ENCODE assay signal across 22 cellular contexts in the genomic region with DNA sequence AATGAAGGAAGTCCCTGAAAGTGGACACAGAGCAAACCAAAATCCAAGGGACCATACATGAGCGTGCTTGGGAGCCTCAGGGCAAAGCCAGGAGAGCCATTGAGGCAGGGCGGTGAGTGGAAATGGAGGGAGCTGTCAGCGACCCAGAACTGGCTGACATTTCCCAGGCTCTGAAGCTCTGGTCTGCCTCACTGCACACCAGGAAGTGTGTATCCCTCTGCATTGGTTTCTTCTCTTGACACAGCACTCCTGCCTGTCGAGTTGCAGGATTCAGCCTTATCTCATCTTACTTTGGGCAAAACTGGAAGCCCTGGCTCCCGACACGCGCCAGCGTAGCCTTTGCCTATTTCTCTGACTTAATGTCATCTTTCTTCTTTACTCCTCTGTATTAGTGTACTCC.
DNase-seq lines count a peak whose midpoint lies in the region; ATAC-seq and TF ChIP-seq lines count a peak whose summit lies in the region.
"Had no signal": no experiment of that assay in that cellular context is flagged by ENCODE, and none has a peak within 500 bp of the region (broad histone marks: within the 10 kb centered on the region; RNA-seq: fewer than 3 reads in every experiment).

No MANE protein-coding gene starts in this region.

- DNase-seq in IMR-90 (no peak), cardiac muscle cell (ENCODE audit: low read depth in 1 of 2, low spot score in 1 of 2) (peak; percentile 20 to 75), right cardiac atrium (no peak), neuronal stem cell (ENCODE audit: low spot score) (no peak)
- DNase-seq in activated naive CD4-positive, alpha-beta T cell treated with anti-CD3 and anti-CD28 coated beads, Interleukin-2, amount 50 U/mL, for 72 hours (ENCODE audit: low spot score in 2 of 2) = no peak
- no peak for DNase-seq in naive thymus-derived CD4-positive, alpha-beta T cell
- DNase-seq: CD4-positive, alpha-beta T cell; COR-L47; DMS79; GM23248; H9; NCI-H1105; NCI-H2029 treated with DMSO at 0.1 percent for 48 hours; NCI-H226; NCI-H510A treated with DMSO at 0.1 percent for 48 hours; NCI-H774; NK-92 treated with Interleukin-12 subunit alpha and Interleukin-12 subunit beta, amount 100 ng/mL, for 24 hours had no signal

- H4K20me1 ChIP-seq in IMR-90 (ENCODE audit: insufficient read depth, low read length) = no peaks in the 10 kb centered on the region
- H4K20me1 ChIP-seq: BLaER1 had no signal

- no peaks in the 10 kb centered on the region for H3K36me3 ChIP-seq in IMR-90 (ENCODE audit: control insufficient read depth, insufficient read depth, low read length)
- no peaks in the 10 kb centered on the region for H3K36me3 ChIP-seq in cardiac muscle cell
- H3K36me3 ChIP-seq in neuronal stem cell (replicated peaks in 1 of 2; ENCODE audit: control insufficient read depth in 2 of 2, insufficient read depth in 2 of 2, low read length in 2 of 2) = no peaks in the 10 kb centered on the region
- H3K36me3 ChIP-seq in naive thymus-derived CD4-positive, alpha-beta T cell (ENCODE audit: control insufficient read depth in 2 of 3, insufficient read depth in 3 of 3, low read length in 3 of 3) = no peaks in the 10 kb centered on the region
- H3K36me3 ChIP-seq: BLaER1, SJSA1 had no signal

- H2AK5ac ChIP-seq in IMR-90 (ENCODE audit: low read depth, low read length) (no peak overlapping the region), neuronal stem cell (ENCODE audit: low read depth, low read length) (no peak overlapping the region)

- H3K27me3 ChIP-seq in IMR-90 (ENCODE audit: control insufficient read depth, insufficient read depth, low read length) (no peaks in the 10 kb centered on the region), cardiac muscle cell (peaks cover 3% of the 10 kb centered on the region), right cardiac atrium (ENCODE audit: control insufficient read depth, insufficient read depth) (no peaks in the 10 kb centered on the region), neuronal stem cell (ENCODE audit: control insufficient read depth in 3 of 3, insufficient read depth in 3 of 3, low read depth in 1 of 3, low read length in 3 of 3) (no peaks in the 10 kb centered on the region)
- H3K27me3 ChIP-seq in naive thymus-derived CD4-positive, alpha-beta T cell (ENCODE audit: control insufficient read depth in 2 of 2, insufficient read depth in 2 of 2, low read length in 2 of 2) = no peaks in the 10 kb centered on the region
- H3K27me3 ChIP-seq: BLaER1, SJSA1 had no signal

- no peak overlapping the region for H4K8ac ChIP-seq in IMR-90 (ENCODE audit: low read depth in 2 of 2, low read length in 2 of 2)
- no peak overlapping the region for H4K8ac ChIP-seq in neuronal stem cell (ENCODE audit: low read depth, low read length)

- no peak overlapping the region for H3K9ac ChIP-seq in IMR-90 (ENCODE audit: low read depth, low read length)
- no peak overlapping the region for H3K9ac ChIP-seq in neuronal stem cell (ENCODE audit: low read depth, low read length, poor library complexity)
- H3K9ac ChIP-seq: BLaER1, GM23248 had no signal

- dilution Hi-C loops in IMR-90 (cut with HindIII; ENCODE audit: low sequenced_read_pairs, unreplicated experiment) = no loop called here

- CTCF ChIA-PET in IMR-90 (lab: Yijun Ruan, JAX) = no interaction called here
- CTCF ChIA-PET in naive thymus-derived CD4-positive, alpha-beta T cell (lab: Charles Lee) = no interaction called here

- no peak for TF ChIP-seq POLR2A in IMR-90 (IDR thresholded peaks at IDR 0.05; ENCODE audit: low read depth, low read length)

- H3K79me1 ChIP-seq in IMR-90 (ENCODE audit: low read depth in 1 of 2, low read length in 2 of 2) (no peaks in the 10 kb centered on the region), neuronal stem cell (ENCODE audit: low read depth, low read length) (no peaks in the 10 kb centered on the region)

- H3K4me1 ChIP-seq in IMR-90 (ENCODE audit: control insufficient read depth, insufficient read depth, low read length) = peaks cover 5% of the 10 kb centered on the region; the same call in 1 of the 2 replicates
- H3K4me1 ChIP-seq in cardiac muscle cell (ENCODE audit: low read depth) = peaks cover 33% of the 10 kb centered on the region
- H3K4me1 ChIP-seq in right cardiac atrium (ENCODE audit: control insufficient read depth, insufficient read depth, low read length) = peaks cover 3% of the 10 kb centered on the region
- peaks cover 4 to 9% of the 10 kb centered on the region in 2 donors for H3K4me1 ChIP-seq in neuronal stem cell (ENCODE audit: control insufficient read depth in 2 of 2, insufficient read depth in 1 of 2, low read depth in 1 of 2, low read length in 2 of 2)
- H3K4me1 ChIP-seq in naive thymus-derived CD4-positive, alpha-beta T cell (ENCODE audit: control insufficient read depth in 2 of 2, insufficient read depth in 2 of 2, low read length in 2 of 2) = no peaks in the 10 kb centered on the region
- H3K4me1 ChIP-seq: BLaER1, SJSA1 had no signal

- POLR2A ChIA-PET in IMR-90 (lab: Charles Lee; ENCODE audit: unreplicated experiment) = no interaction called here
- POLR2A ChIA-PET in naive thymus-derived CD4-positive, alpha-beta T cell (lab: Charles Lee) = no interaction called here

- H3K4ac ChIP-seq in IMR-90 (ENCODE audit: low read depth, low read length) (no peak overlapping the region), neuronal stem cell (ENCODE audit: low read length) (no peak overlapping the region)

- no peak overlapping the region for H4K5ac ChIP-seq in IMR-90 (ENCODE audit: low read depth, low read length)

- no peaks in the 10 kb centered on the region for H3K9me1 ChIP-seq in IMR-90 (ENCODE audit: insufficient read depth, low read length)

- BruUV-seq in IMR-90 (replicated peaks; lab: Mats Ljungman, UMichigan) = no TSS peak

- no peak overlapping the region for H2BK120ac ChIP-seq in IMR-90 (ENCODE audit: low read depth, low read length)
- no peak overlapping the region for H2BK120ac ChIP-seq in neuronal stem cell (ENCODE audit: low read depth, low read length)

- no peak overlapping the region for H3K4me3 ChIP-seq in IMR-90 (ENCODE audit: insufficient read depth, low read depth, low read length)
- no peak overlapping the region for H3K4me3 ChIP-seq in cardiac muscle cell
- no peak overlapping the region for H3K4me3 ChIP-seq in right cardiac atrium (ENCODE audit: low read length)
- H3K4me3 ChIP-seq in neuronal stem cell (ENCODE audit: low read length in 2 of 2) = no peak overlapping the region
- H3K4me3 ChIP-seq in naive thymus-derived CD4-positive, alpha-beta T cell (ENCODE audit: low read length) = no peak overlapping the region
- H3K4me3 ChIP-seq: BLaER1, GM23248, SJSA1 had no signal

- no peak overlapping the region for H3K23ac ChIP-seq in IMR-90 (ENCODE audit: low read depth, low read length)
- no peak overlapping the region for H3K23ac ChIP-seq in neuronal stem cell (ENCODE audit: low read depth, low read length, poor library complexity)

- H2BK20ac ChIP-seq in IMR-90 (ENCODE audit: low read depth, low read length) = no peak overlapping the region

- TF ChIP-seq CTCF in IMR-90 (conservative IDR thresholded peaks at IDR 0.05; ENCODE audit: low read depth, low read length) = no peak
- TF ChIP-seq CTCF in cardiac muscle cell (IDR thresholded peaks at IDR 0.05; ENCODE audit: low read depth, low read length) = no peak

- WGBS in IMR-90 (ENCODE audit: extremely low coverage in 2 of 2, insufficient read length in 1 of 2), 2 experiments = 80% methylated on average over 1 of the region's 8 CpGs; no CpG with 5 or more reads in 1 of the 2 experiments
- 32% methylated on average over 8 of the region's 8 CpGs for WGBS in right cardiac atrium
- no CpG with 5 or more reads among the region's 8 CpGs for WGBS in neuronal stem cell (ENCODE audit: extremely low coverage in 2 of 2, insufficient read length in 2 of 2, insufficient replicate concordance in 1 of 2), 2 donors

- no peaks in the 10 kb centered on the region for H3K9me3 Mint-ChIP-seq in activated naive CD4-positive, alpha-beta T cell treated with anti-CD3 and anti-CD28 coated beads, Interleukin-2, amount 50 U/mL, for 72 hours
- peaks cover 0 to 2% (median 0%) of the 10 kb centered on the region in 11 donors for H3K9me3 Mint-ChIP-seq in naive thymus-derived CD4-positive, alpha-beta T cell
- H3K9me3 Mint-ChIP-seq: CD4-positive, alpha-beta T cell had no signal

- H3K4me3 Mint-ChIP-seq in naive thymus-derived CD4-positive, alpha-beta T cell = no peak overlapping the region
- H3K4me3 Mint-ChIP-seq: CD4-positive, alpha-beta T cell; H9; IgD-negative memory B cell had no signal

- intact Hi-C loops in IMR-90 (cut with micrococcal nuclease) (no loop called here), right cardiac atrium (cut with DNase I) (no loop called here)
- intact Hi-C loops in naive thymus-derived CD4-positive, alpha-beta T cell (cut with micrococcal nuclease) = no loop called here

- no peak overlapping the region for H4K91ac ChIP-seq in IMR-90 (ENCODE audit: insufficient read depth, low read depth, low read length)
- H4K91ac ChIP-seq in neuronal stem cell (ENCODE audit: low read depth, low read length, poor library complexity) = no peak overlapping the region

- H3K4me2 ChIP-seq in IMR-90 (ENCODE audit: low read depth, low read length) (no peak overlapping the region), neuronal stem cell (ENCODE audit: insufficient read depth, low read length, poor library complexity, severe bottlenecking) (no peak overlapping the region)
- H3K4me2 ChIP-seq: BLaER1 had no signal

- no peak overlapping the region for H2AK9ac ChIP-seq in IMR-90 (replicated peaks; ENCODE audit: low read depth, low read length, poor library complexity)

- H3K27ac ChIP-seq in IMR-90 (ENCODE audit: insufficient read depth, low read length) = no peak overlapping the region
- no peak overlapping the region for H3K27ac ChIP-seq in cardiac muscle cell
- H3K27ac ChIP-seq in right cardiac atrium (ENCODE audit: low read length) = no peak overlapping the region
- H3K27ac ChIP-seq in neuronal stem cell (replicated peaks; ENCODE audit: low read length) = no peak overlapping the region
- H3K27ac ChIP-seq in naive thymus-derived CD4-positive, alpha-beta T cell (ENCODE audit: low read depth, low read length) = no peak overlapping the region
- H3K27ac ChIP-seq: BLaER1, GM23248, RWPE1, SJSA1 had no signal

- H3K9me3 ChIP-seq in IMR-90 (ENCODE audit: control insufficient read depth, insufficient read depth, low read length) = no peaks in the 10 kb centered on the region
- no peaks in the 10 kb centered on the region for H3K9me3 ChIP-seq in cardiac muscle cell (ENCODE audit: low read depth)
- H3K9me3 ChIP-seq in right cardiac atrium (ENCODE audit: control insufficient read depth, low read length) = no peaks in the 10 kb centered on the region
- H3K9me3 ChIP-seq in neuronal stem cell (replicated peaks in 1 of 2; ENCODE audit: control insufficient read depth in 2 of 2, insufficient read depth in 1 of 2, low read depth in 1 of 2, low read length in 2 of 2) = peaks cover 1 to 2% of the 10 kb centered on the region in 2 donors
- no peaks in the 10 kb centered on the region for H3K9me3 ChIP-seq in naive thymus-derived CD4-positive, alpha-beta T cell (ENCODE audit: control insufficient read depth in 2 of 3, low read length in 3 of 3)
- H3K9me3 ChIP-seq: BLaER1, SJSA1 had no signal

- no peak overlapping the region for H3K18ac ChIP-seq in IMR-90 (ENCODE audit: low read depth, low read length)
- peak overlapping the region; percentile 48 for H3K18ac ChIP-seq in neuronal stem cell (ENCODE audit: low read length)

- in situ Hi-C loops in IMR-90 (cut with MboI; ENCODE audit: low sequenced_read_pairs) = no loop called here

- H3K27ac Mint-ChIP-seq in activated naive CD4-positive, alpha-beta T cell treated with anti-CD3 and anti-CD28 coated beads, Interleukin-2, amount 50 U/mL, for 72 hours = no peak overlapping the region
- no peak overlapping the region for H3K27ac Mint-ChIP-seq in naive thymus-derived CD4-positive, alpha-beta T cell
- H3K27ac Mint-ChIP-seq: CD4-positive, alpha-beta T cell; H9 had no signal

- no peak overlapping the region for H2BK5ac ChIP-seq in IMR-90 (ENCODE audit: low read depth, low read length, poor library complexity, severe bottlenecking)
- no peak overlapping the region for H2BK5ac ChIP-seq in neuronal stem cell (ENCODE audit: low read length)

- no peak overlapping the region for H2BK15ac ChIP-seq in IMR-90 (ENCODE audit: low read depth, low read length)
- H2BK15ac ChIP-seq in neuronal stem cell (ENCODE audit: low read length) = no peak overlapping the region

- no peak overlapping the region for H2BK12ac ChIP-seq in neuronal stem cell (ENCODE audit: low read length)

- no peak overlapping the region for H3K14ac ChIP-seq in IMR-90 (replicated peaks; ENCODE audit: low read depth, low read length)
- H3K14ac ChIP-seq in neuronal stem cell (ENCODE audit: low read length) = no peak overlapping the region

- no peak for ATAC-seq in IMR-90 (ENCODE audit: low read depth)
- ATAC-seq in right cardiac atrium = peak; percentile 32 to 66
- no peak for ATAC-seq in activated naive CD4-positive, alpha-beta T cell treated with anti-CD3 and anti-CD28 coated beads, Interleukin-2, amount 50 U/mL, for 72 hours
- ATAC-seq in naive thymus-derived CD4-positive, alpha-beta T cell = no peak
- no peak for ATAC-seq in GM19455 (IDR thresholded peaks at IDR 0.05; ENCODE audit: unreplicated experiment)

- peaks cover 0 to 17% (median 8%) of the 10 kb centered on the region in 5 donors for H3K27me3 Mint-ChIP-seq in naive thymus-derived CD4-positive, alpha-beta T cell

- no peak for TF ChIP-seq RAD21 in IMR-90 (IDR thresholded peaks at IDR 0.05; ENCODE audit: low read length)

- H2AFZ ChIP-seq in IMR-90 (replicated peaks; ENCODE audit: low read length, poor library complexity) (peak overlapping the region; percentile 44), neuronal stem cell (ENCODE audit: low read length) (no peak overlapping the region)
- H2AFZ ChIP-seq: GM23248 had no signal

- no peaks in the 10 kb centered on the region for H3K36me3 Mint-ChIP-seq in activated naive CD4-positive, alpha-beta T cell treated with anti-CD3 and anti-CD28 coated beads, Interleukin-2, amount 50 U/mL, for 72 hours
- H3K36me3 Mint-ChIP-seq in naive thymus-derived CD4-positive, alpha-beta T cell = no peaks in the 10 kb centered on the region

- H3K4me1 Mint-ChIP-seq in naive thymus-derived CD4-positive, alpha-beta T cell = no peaks in the 10 kb centered on the region
- H3K4me1 Mint-ChIP-seq: IgD-negative memory B cell had no signal

- no peak overlapping the region for H3K56ac ChIP-seq in IMR-90 (ENCODE audit: extremely low read depth, insufficient read depth, low read length)

Comparison
In these comparisons a context has a peak if more than half of its experiments do, and no peak if none do; other contexts are left out.
1. DNase-seq: peak in cardiac muscle cell (2 of 2); none in IMR-90 (single experiment), right cardiac atrium (0 of 3), neuronal stem cell (single experiment), activated naive CD4-positive, alpha-beta T cell treated with anti-CD3 and anti-CD28 coated beads, Interleukin-2, amount 50 U/mL, for 72 hours (0 of 2) and naive thymus-derived CD4-positive, alpha-beta T cell (0 of 9).
2. ATAC-seq: peak in right cardiac atrium (2 of 2); none in IMR-90 (single experiment), activated naive CD4-positive, alpha-beta T cell treated with anti-CD3 and anti-CD28 coated beads, Interleukin-2, amount 50 U/mL, for 72 hours (0 of 2), naive thymus-derived CD4-positive, alpha-beta T cell (single experiment) and GM19455 (single experiment).